Comparison of ENCODE assay signal across 19 cellular contexts in the genomic region with DNA sequence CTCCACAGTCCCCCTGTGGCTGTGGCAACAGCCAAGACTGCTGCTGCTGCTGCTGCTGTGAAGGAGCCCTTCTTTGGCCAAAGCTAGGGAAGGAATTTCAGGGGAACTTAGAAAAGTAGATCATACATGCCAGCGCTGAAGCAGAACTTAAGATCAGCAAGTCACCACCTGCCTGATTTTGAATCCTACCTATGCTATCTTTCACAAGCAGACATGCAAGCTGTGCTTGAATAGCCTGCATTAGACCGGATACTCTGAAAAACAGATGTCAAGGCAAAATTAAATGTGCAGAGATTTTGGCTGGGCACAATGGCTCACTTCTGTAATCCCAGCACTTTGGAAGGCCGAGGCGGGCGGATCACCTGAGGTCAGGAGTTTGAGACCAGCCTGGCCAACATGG.
"Had no signal": no experiment of that assay in that cellular context is flagged by ENCODE, and none has a peak within 500 bp of the region (broad histone marks: within the 10 kb centered on the region; RNA-seq: fewer than 3 reads in every experiment).

No MANE protein-coding gene starts in this region.

- H3K9me3 ChIP-seq: ascending aorta, body of pancreas had no signal

- DNase-seq: activated CD4-positive, alpha-beta T cell treated with anti-CD3 and anti-CD28 coated beads for 36 hours; activated CD4-positive, alpha-beta T cell treated with anti-CD3 and anti-CD28 coated beads, Interleukin-2, amount 50 U/mL, for 1 hour; activated CD8-positive, alpha-beta memory T cell treated with anti-CD3 and anti-CD28 coated beads, Interleukin-2, amount 50 U/mL, for 4 hours; activated CD8-positive, alpha-beta T cell treated with anti-CD3 and anti-CD28 coated beads for 36 hours; activated naive CD4-positive, alpha-beta T cell; activated T-cell treated with anti-CD3 and anti-CD28 coated beads, Interleukin-2, amount 50 U/mL, for 72 hours; body of pancreas; IMR-90; KG1; NCI-H1092; NCI-H1417; NCI-H2029; NCI-H2107; NCI-H446; NCI-H524; T-cell had no signal

- H3K27ac ChIP-seq: ascending aorta, body of pancreas, SK-N-MC, VCaP had no signal

- H3K4me3 ChIP-seq: ascending aorta, body of pancreas, SK-N-MC had no signal

- H3K36me3 ChIP-seq: ascending aorta had no signal

- H3K4me1 ChIP-seq: ascending aorta, body of pancreas had no signal

- H3K27me3 ChIP-seq: ascending aorta, body of pancreas had no signal

- ATAC-seq: activated CD4-positive, alpha-beta T cell treated with anti-CD3 and anti-CD28 coated beads for 36 hours; activated CD8-positive, alpha-beta T cell treated with anti-CD3 and anti-CD28 coated beads for 36 hours; activated T-cell treated with anti-CD3 and anti-CD28 coated beads, Interleukin-2, amount 50 U/mL, for 72 hours; body of pancreas; T-cell had no signal
